Comparison of ENCODE assay signal across 8 cellular contexts in genomic region chr2:134718956-134719814, GRCh38. TPM values are rescaled to one million over a fixed set of nuclear protein-coding genes. Genes with fewer than 3 reads are reported as not detected.
DNase-seq lines count a peak whose midpoint lies in the region; ATAC-seq and TF ChIP-seq lines count a peak whose summit lies in the region.

Gene TMEM163, minus strand, starts transcription at chr2:134719000.

- H3K4me1 ChIP-seq in heart left ventricle (peaks cover 0 to 20% (median 8%) of the 10 kb centered on the region in 12 donors), psoas muscle (no peaks in the 10 kb centered on the region)

- peak within 1 kb of the TSS; percentile 24 to 64 (median 53) for H3K4me3 ChIP-seq in heart left ventricle
- peak within 1 kb of the TSS; percentile 59 for H3K4me3 ChIP-seq in psoas muscle

- peak; percentile 57 to 67 for ATAC-seq in activated T-cell treated with anti-CD3 and anti-CD28 coated beads, Interleukin-2, amount 50 U/mL, for 4 hours
- peak in 2 of 4 donors; percentile 47 to 57 for ATAC-seq in heart left ventricle
- no peak for ATAC-seq in psoas muscle
- no peak for ATAC-seq in GM21786 (IDR thresholded peaks at IDR 0.05; ENCODE audit: unreplicated experiment)

- H3K9me3 Mint-ChIP-seq in activated T-cell treated with anti-CD3 and anti-CD28 coated beads, Interleukin-2, amount 50 U/mL, for 4 hours: no peaks in the 10 kb centered on the region

- WGBS in heart left ventricle, 4 donors: 11 to 44% (median 18%) methylated on average over 20 to 77 of the region's 77 CpGs
- WGBS in psoas muscle, 3 donors: 11 to 31% (median 29%) methylated on average over 23 to 77 of the region's 77 CpGs

- H3K36me3 Mint-ChIP-seq in activated T-cell treated with anti-CD3 and anti-CD28 coated beads, Interleukin-2, amount 50 U/mL, for 4 hours (ENCODE audit: insufficient read depth): no peaks in the 10 kb centered on the region

- peak within 1 kb of the TSS; percentile 76 for H3K4me3 Mint-ChIP-seq in activated T-cell treated with anti-CD3 and anti-CD28 coated beads, Interleukin-2, amount 50 U/mL, for 4 hours

- no peak for TF ChIP-seq POLR2A in heart left ventricle (IDR thresholded peaks at IDR 0.05)

- DNase-seq in activated T-cell treated with anti-CD3 and anti-CD28 coated beads, Interleukin-2, amount 50 U/mL, for 4 hours: no peak
- DNase-seq in activated T-cell treated with anti-CD3 and anti-CD28 coated beads for 4 hours (no peak), heart left ventricle (no peak), psoas muscle (peak; percentile 17 to 53), HPDE6-E6E7 (ENCODE audit: extremely low spot score) (no peak)
- DNase-seq in activated T-helper 9 cell treated with anti-CD3 and anti-CD28 coated beads, Interleukin-2, amount 50 U/mL, for 16 hours (ENCODE audit: low read depth): peak; percentile 16

- peaks cover 12 to 84% (median 40%) of the 10 kb centered on the region in 9 donors for H3K27me3 ChIP-seq in heart left ventricle
- H3K27me3 ChIP-seq in psoas muscle (ENCODE audit: insufficient read depth in 3 of 3, low read length in 2 of 3): peaks cover 7 to 68% (median 14%) of the 10 kb centered on the region in 3 donors

- H3K9me3 ChIP-seq in KOPT-K1 (ENCODE audit: insufficient read depth, low read length, poor library complexity, severe bottlenecking) (no peaks in the 10 kb centered on the region), heart left ventricle (no peaks in the 10 kb centered on the region), psoas muscle (no peaks in the 10 kb centered on the region)

- no peaks in the 10 kb centered on the region for H3K36me3 ChIP-seq in KOPT-K1 (ENCODE audit: insufficient read depth, low read length)
- H3K36me3 ChIP-seq in heart left ventricle: no peaks in the 10 kb centered on the region
- H3K36me3 ChIP-seq in psoas muscle (ENCODE audit: insufficient read depth in 1 of 2, low read depth in 1 of 2): no peaks in the 10 kb centered on the region

- H3K27ac ChIP-seq in KOPT-K1 (ENCODE audit: low read depth, low read length, poor library complexity, severe bottlenecking) (peak within 1 kb of the TSS; percentile 75), heart left ventricle (peak within 1 kb of the TSS in 1 of 12 donors; percentile 19), psoas muscle (no peak within 1 kb of the TSS)

- H3K4me1 Mint-ChIP-seq in activated T-cell treated with anti-CD3 and anti-CD28 coated beads, Interleukin-2, amount 50 U/mL, for 4 hours (ENCODE audit: low read depth): peaks cover 19% of the 10 kb centered on the region

- peaks cover 64% of the 10 kb centered on the region for H3K27me3 Mint-ChIP-seq in activated T-cell treated with anti-CD3 and anti-CD28 coated beads, Interleukin-2, amount 50 U/mL, for 4 hours (ENCODE audit: low read depth)

- intact Hi-C loops in heart left ventricle (cut with DNase I): loop anchor here in 1 of 10 donors (5.0 kb wide), 1 partner anchor 42 kb away; no protein-coding TSS in a partner anchor
- intact Hi-C loops in psoas muscle (cut with DNase I): no loop called here

- TF ChIP-seq CTCF in heart left ventricle (IDR thresholded peaks at IDR 0.05) (no peak), psoas muscle (IDR thresholded peaks at IDR 0.05) (no peak)

RNA-seq across cellular contexts. Expression of gene TMEM163, which starts in this region (rescaled TPM):
- total RNA-seq in activated T-cell treated with anti-CD3 and anti-CD28 coated beads, Interleukin-2, amount 50 U/mL, for 4 hours: under 1 TPM; 0.13 to 0.20 (median 0.14) TPM
- total RNA-seq in heart left ventricle (1 to 10 TPM in 1 of 9 donors, under 1 TPM in 8; 0.14 to 1.4 (median 0.47) TPM), psoas muscle (under 1 TPM in 3 of 4 donors, not detected in 1; 0.24 to 0.34 (median 0.32) TPM)
- polyA plus RNA-seq in heart left ventricle (1 to 10 TPM in 1 of 2 donors, under 1 TPM in 1; 0.42 to 1.2 TPM), psoas muscle (under 1 TPM; 0.17 to 0.52 (median 0.19) TPM)

Comparison
In these comparisons a context has a peak if more than half of its experiments do, and no peak if none do; other contexts are left out.
1. Peak in ATAC-seq in activated T-cell treated with anti-CD3 and anti-CD28 coated beads, Interleukin-2, amount 50 U/mL, for 4 hours; RNA of the gene not detected or under 1 TPM.
2. Peak in DNase-seq and H3K4me3 ChIP-seq in psoas muscle; RNA of the gene not detected or under 1 TPM.